In genomic region chr21:34923202-34923601, GRCh38 we compare ENCODE assay signal across 20 cellular contexts.
"Had no signal": no experiment of that assay in that cellular context is flagged by ENCODE, and none has a peak within 500 bp of the region (broad histone marks: within the 10 kb centered on the region; RNA-seq: fewer than 3 reads in every experiment).

No MANE protein-coding gene starts in this region.

- H3K9me3 Mint-ChIP-seq: mesothelial cell of epicardium, nephron progenitor cell had no signal

- H3K27me3 ChIP-seq: esophagus squamous epithelium, left lung, sigmoid colon, tibial artery, vagina had no signal

- H3K4me1 ChIP-seq: esophagus squamous epithelium, sigmoid colon, vagina had no signal

- H3K27me3 Mint-ChIP-seq: activated CD8-positive, alpha-beta memory T cell treated with anti-CD3 and anti-CD28 coated beads, Interleukin-2, amount 10 ng/mL, durations not matched to agents 7 days and 5 days; dendritic cell treated with granulocyte-macrophage colony-stimulating factor and Interleukin-4, amounts not matched to agents 40 ng/mL and 50 ng/mL, for 4 days had no signal

- H3K4me3 Mint-ChIP-seq: activated CD8-positive, alpha-beta memory T cell treated with anti-CD3 and anti-CD28 coated beads, Interleukin-2, amount 10 ng/mL, durations not matched to agents 7 days and 5 days; dendritic cell treated with granulocyte-macrophage colony-stimulating factor and Interleukin-4, amounts not matched to agents 40 ng/mL and 50 ng/mL, for 4 days; mesothelial cell of epicardium; nephron progenitor cell had no signal

- H3K4me3 ChIP-seq: cardiac muscle cell, esophagus squamous epithelium, heart right ventricle, left lung, sigmoid colon, tibial artery, vagina had no signal

- H3K36me3 Mint-ChIP-seq: mesothelial cell of epicardium had no signal

- H3K9me3 ChIP-seq: esophagus squamous epithelium, heart right ventricle, left lung, sigmoid colon, tibial artery, vagina had no signal

- H3K27ac ChIP-seq: cardiac muscle cell, esophagus squamous epithelium, heart right ventricle, left lung, sigmoid colon, tibial artery, vagina, WERI-Rb-1 had no signal

- H3K27ac Mint-ChIP-seq: activated CD8-positive, alpha-beta memory T cell treated with anti-CD3 and anti-CD28 coated beads, Interleukin-2, amount 10 ng/mL, durations not matched to agents 7 days and 5 days; dendritic cell treated with granulocyte-macrophage colony-stimulating factor and Interleukin-4, amounts not matched to agents 40 ng/mL and 50 ng/mL, for 4 days; mesothelial cell of epicardium; nephron progenitor cell had no signal

- ATAC-seq: activated CD8-positive, alpha-beta memory T cell treated with anti-CD3 and anti-CD28 coated beads, Interleukin-2, amount 10 ng/mL, durations not matched to agents 7 days and 5 days; heart right ventricle; left lung had no signal

- DNase-seq: activated CD4-positive, alpha-beta T cell treated with anti-CD3 and anti-CD28 coated beads for 1 hour; activated CD4-positive, alpha-beta T cell treated with anti-CD3 and anti-CD28 coated beads, Interleukin-2, amount 50 U/mL, for 48 hours; activated CD8-positive, alpha-beta memory T cell treated with anti-CD3 and anti-CD28 coated beads, Interleukin-2, amount 10 ng/mL, durations not matched to agents 7 days and 5 days; activated effector memory CD4-positive, alpha-beta T cell treated with Interleukin-2 at 50 U/mL for 16 hours; activated naive CD4-positive, alpha-beta T cell treated with anti-CD3 and anti-CD28 coated beads, Interleukin-2, amount 50 U/mL, for 16 hours; effector CD8-positive, alpha-beta T cell; esophagus squamous epithelium; heart right ventricle; left lung; nephron progenitor cell; nucleus accumbens; sigmoid colon; stimulated activated CD4-positive, alpha-beta T cell treated with anti-CD3 and anti-CD28 coated beads, Interleukin-4, amount 100 ng/mL, for 4 hours; stimulated activated naive CD4-positive, alpha-beta T cell treated with Interleukin-2 at 50 U/mL for 16 hours; tibial artery; WERI-Rb-1 had no signal

- H3K36me3 ChIP-seq: cardiac muscle cell, esophagus squamous epithelium, heart right ventricle, left lung, sigmoid colon, tibial artery, vagina, WERI-Rb-1 had no signal
